In genomic region chr6:3147914-3148757, GRCh38 we compare ENCODE assay signal across 16 cellular contexts. TPM values are rescaled to one million over a fixed set of nuclear protein-coding genes. Genes with fewer than 3 reads are reported as not detected.
DNase-seq lines count a peak whose midpoint lies in the region; ATAC-seq, FAIRE-seq and TF ChIP-seq lines count a peak whose summit lies in the region.
"Had no signal": no experiment of that assay in that cellular context is flagged by ENCODE, and none has a peak within 500 bp of the region (broad histone marks: within the 10 kb centered on the region; RNA-seq: fewer than 3 reads in every experiment).

No MANE protein-coding gene starts in this region.

- TF ChIP-seq EP300 in esophagus muscularis mucosa (IDR thresholded peaks at IDR 0.05), result no peak
- TF ChIP-seq EP300 in gastroesophageal sphincter (IDR thresholded peaks at IDR 0.05), result no peak

- H3K4me1 ChIP-seq in foreskin keratinocyte (no peaks in the 10 kb centered on the region), esophagus muscularis mucosa (no peaks in the 10 kb centered on the region), gastroesophageal sphincter (no peaks in the 10 kb centered on the region)

- FAIRE-seq in D721Med (lab: Jason Lieb, UNC), result no peak

- H3K9me3 ChIP-seq in WERI-Rb-1 (ENCODE audit: severe bottlenecking), result no peaks in the 10 kb centered on the region
- no peaks in the 10 kb centered on the region for H3K9me3 ChIP-seq in esophagus muscularis mucosa
- H3K9me3 ChIP-seq in gastroesophageal sphincter, result no peaks in the 10 kb centered on the region

- DNase-seq in D721Med (ENCODE audit: insufficient read length, low spot score) (no peak), LNCaP clone FGC (ENCODE audit: low read depth) (no peak), WERI-Rb-1 (no peak), foreskin keratinocyte (no peak), lower leg skin (ENCODE audit: low spot score in 2 of 2) (no peak), esophagus muscularis mucosa (ENCODE audit: extremely low spot score) (no peak)
- no peak for DNase-seq in activated CD4-positive, CD25-positive, alpha-beta regulatory T cell treated with anti-CD3 and anti-CD28 coated beads, Interleukin-2, amount 50 U/mL, for 72 hours
- DNase-seq: activated CD4-positive, alpha-beta T cell treated with anti-CD3 and anti-CD28 coated beads for 1 hour; CD4-positive, CD25-positive, alpha-beta regulatory T cell; GF-D8; mammary epithelial cell; NCI-H1092 treated with DMSO at 0.1 percent for 48 hours; NCI-H345; right cardiac atrium had no signal

- intact Hi-C loops in lower leg skin (cut with DNase I; ENCODE audit: low total_unique reads), result no loop called here
- intact Hi-C loops in esophagus muscularis mucosa (cut with DNase I), result no loop called here

- ATAC-seq in foreskin keratinocyte, result no peak
- ATAC-seq in gastroesophageal sphincter, result no peak

- no peaks in the 10 kb centered on the region for H3K27me3 ChIP-seq in WERI-Rb-1 (ENCODE audit: insufficient read depth, low read depth, severe bottlenecking)
- H3K27me3 ChIP-seq in foreskin keratinocyte, result no peaks in the 10 kb centered on the region
- H3K27me3 ChIP-seq in esophagus muscularis mucosa, result no peaks in the 10 kb centered on the region
- no peaks in the 10 kb centered on the region for H3K27me3 ChIP-seq in gastroesophageal sphincter
- H3K27me3 ChIP-seq: cardiac muscle cell had no signal

- H3K27ac ChIP-seq in WERI-Rb-1 (no peak overlapping the region), foreskin keratinocyte (no peak overlapping the region), esophagus muscularis mucosa (replicated peaks in 1 of 4) (no peak overlapping the region), gastroesophageal sphincter (no peak overlapping the region)
- H3K27ac ChIP-seq: cardiac muscle cell had no signal

- H3K36me3 ChIP-seq in WERI-Rb-1, result peaks cover 19% of the 10 kb centered on the region
- peaks cover 16 to 60% (median 39%) of the 10 kb centered on the region in 4 donors for H3K36me3 ChIP-seq in esophagus muscularis mucosa
- peaks cover 0 to 51% of the 10 kb centered on the region in 2 donors for H3K36me3 ChIP-seq in gastroesophageal sphincter

- TF ChIP-seq POLR2A in lower leg skin (IDR thresholded peaks at IDR 0.05) (no peak), esophagus muscularis mucosa (IDR thresholded peaks at IDR 0.05; ENCODE audit: low read depth) (no peak), gastroesophageal sphincter (IDR thresholded peaks at IDR 0.05) (no peak)

- WGBS in lower leg skin, 2 donors, result 87 to 88% methylated on average over 6 of the region's 6 CpGs
- 94% methylated on average over 5 of the region's 6 CpGs for WGBS in esophagus muscularis mucosa
- 100% methylated on average over 2 to 3 of the region's 6 CpGs for WGBS in gastroesophageal sphincter (ENCODE audit: low coverage in 1 of 2), 2 donors

- TF ChIP-seq CTCF in D721Med (IDR thresholded peaks at IDR 0.05; ENCODE audit: insufficient read depth, missing control alignments) (peak; percentile 7), LNCaP clone FGC (IDR thresholded peaks at IDR 0.05; ENCODE audit: control insufficient read depth, extremely low read depth, insufficient read depth) (0 out of 2 replicates have a peak, but pooled peaks have one; percentile 20), WERI-Rb-1 (IDR thresholded peaks at IDR 0.05; ENCODE audit: low read depth, low read length) (peak; percentile 50), foreskin keratinocyte (conservative IDR thresholded peaks at IDR 0.05) (peak; percentile 28), lower leg skin (IDR thresholded peaks at IDR 0.05) (no peak), esophagus muscularis mucosa (IDR thresholded peaks at IDR 0.05) (no peak), gastroesophageal sphincter (IDR thresholded peaks at IDR 0.05) (no peak)

- H3K4me3 ChIP-seq in LNCaP clone FGC (ENCODE audit: low read depth, low read length), result no peak overlapping the region
- H3K4me3 ChIP-seq in WERI-Rb-1 (ENCODE audit: low read depth, low read length), result no peak overlapping the region
- H3K4me3 ChIP-seq in lower leg skin (ENCODE audit: low read depth, poor library complexity, severe bottlenecking), result no peak overlapping the region
- H3K4me3 ChIP-seq in esophagus muscularis mucosa, result no peak overlapping the region
- no peak overlapping the region for H3K4me3 ChIP-seq in gastroesophageal sphincter
- H3K4me3 ChIP-seq: cardiac muscle cell had no signal

RNA-seq across cellular contexts. Expression of gene TUBB2A, which starts 9.2 kb away (rescaled TPM):
- total RNA-seq in foreskin keratinocyte (31.2 and 34.6 TPM in 2 replicates), lower leg skin (100 to 1,000 TPM; 104 to 219 (median 142) TPM), esophagus muscularis mucosa (100 to 1,000 TPM in 3 of 4 donors, 10 to 100 TPM in 1; 90.1 to 181 (median 146) TPM), gastroesophageal sphincter (100 to 1,000 TPM in 2 of 4 donors, 10 to 100 TPM in 2; 74.6 to 219 (median 119) TPM)
- polyA plus RNA-seq in foreskin keratinocyte, result 35.5 and 41.1 TPM in 2 replicates

RNA-seq across cellular contexts. Expression of gene BPHL, which starts 29.6 kb away (rescaled TPM):
- 13.1 and 13.2 TPM in 2 replicates for total RNA-seq in foreskin keratinocyte
- 19.7 and 22.4 TPM in 2 replicates for polyA plus RNA-seq in foreskin keratinocyte
- total RNA-seq in lower leg skin, result 10 to 100 TPM; 14.9 to 30.4 (median 23.3) TPM
- total RNA-seq in esophagus muscularis mucosa, result 1 to 10 TPM; 6.3 to 8.3 (median 7.3) TPM
- 10 to 100 TPM in 1 of 4 donors, 1 to 10 TPM in 3; 4.8 to 16.6 (median 6.5) TPM for total RNA-seq in gastroesophageal sphincter

Comparison
In these comparisons a context has a peak if more than half of its experiments do, and no peak if none do; other contexts are left out.
1. CTCF ChIP-seq: peak in D721Med (single experiment), LNCaP clone FGC (single experiment), WERI-Rb-1 (single experiment) and foreskin keratinocyte (single experiment); none in lower leg skin (0 of 3), esophagus muscularis mucosa (0 of 3) and gastroesophageal sphincter (0 of 4).